ENCODE assay signal across 8 cellular contexts in genomic region chr1:145927916-145928647, GRCh38. TPM values are rescaled to one million over a fixed set of nuclear protein-coding genes. Genes with fewer than 3 reads are reported as not detected.
DNase-seq lines count a peak whose midpoint lies in the region; ATAC-seq and TF ChIP-seq lines count a peak whose summit lies in the region.

No MANE protein-coding gene starts in this region.

- TF ChIP-seq CTCF in left ventricle myocardium inferior (IDR thresholded peaks at IDR 0.05; ENCODE audit: borderline replicate concordance) (no peak), astrocyte of the cerebellum (IDR thresholded peaks at IDR 0.05; ENCODE audit: low read depth, low read length, missing control alignments) (no peak), lower lobe of right lung (IDR thresholded peaks at IDR 0.05) (no peak), uterus (IDR thresholded peaks at IDR 0.05) (no peak), omental fat pad (IDR thresholded peaks at IDR 0.05) (no peak)

- ATAC-seq in lower lobe of right lung: no peak
- no peak for ATAC-seq in omental fat pad (ENCODE audit: low FRiP score)
- ATAC-seq in HG03571 (IDR thresholded peaks at IDR 0.05; ENCODE audit: unreplicated experiment): no peak

- H3K9me3 ChIP-seq in left ventricle myocardium inferior (replicated peaks): no peaks in the 10 kb centered on the region
- H3K9me3 ChIP-seq in lower lobe of right lung: no peaks in the 10 kb centered on the region
- no peaks in the 10 kb centered on the region for H3K9me3 ChIP-seq in uterus

- intact Hi-C loops in left ventricle myocardium inferior (cut with micrococcal nuclease) (no loop called here), cardiac septum (cut with DNase I) (loop anchor here (2.0 kb wide), 2 partner anchors 37 to 77 kb away; partner anchors contain the start of genes ANKRD34A and POLR3GL), lower lobe of right lung (cut with DNase I) (no loop called here), uterus (cut with DNase I; ENCODE audit: low total_unique reads) (no loop called here)

- H3K36me3 ChIP-seq in left ventricle myocardium inferior (peaks cover 34% of the 10 kb centered on the region), lower lobe of right lung (peaks cover 25% of the 10 kb centered on the region), uterus (no peaks in the 10 kb centered on the region)

- DNase-seq in left ventricle myocardium inferior: no peak
- no peak for DNase-seq in cardiac septum (ENCODE audit: low spot score)
- DNase-seq in astrocyte of the cerebellum (ENCODE audit: low read depth): no peak
- DNase-seq in lower lobe of right lung: no peak
- DNase-seq in uterus: no peak
- no peak for DNase-seq in omental fat pad (ENCODE audit: low spot score)
- DNase-seq in NCI-H187 treated with DMSO at 0.1 percent for 48 hours (lab: John Stamatoyannopoulos, UW): no peak

- in situ Hi-C loops in astrocyte of the cerebellum (cut with HindIII; ENCODE audit: low sequenced_read_pairs): no loop called here

- no peak for TF ChIP-seq POLR2A in uterus (IDR thresholded peaks at IDR 0.05)

- H3K4me3 ChIP-seq in left ventricle myocardium inferior (peak overlapping the region; percentile 76), astrocyte of the cerebellum (ENCODE audit: low read depth, low read length) (peak overlapping the region; percentile 89), lower lobe of right lung (peak overlapping the region; percentile 77), uterus (peak overlapping the region; percentile 75 to 85)

- H3K27ac ChIP-seq in left ventricle myocardium inferior (replicated peaks): peak overlapping the region; percentile 96
- H3K27ac ChIP-seq in lower lobe of right lung: peak overlapping the region; percentile 90
- H3K27ac ChIP-seq in uterus: peak overlapping the region; percentile 95 to 98

- H3K4me1 ChIP-seq in left ventricle myocardium inferior (peaks cover 23% of the 10 kb centered on the region), lower lobe of right lung (peaks cover 28% of the 10 kb centered on the region), uterus (peaks cover 0 to 7% of the 10 kb centered on the region in 2 donors)

- H3K27me3 ChIP-seq in left ventricle myocardium inferior (ENCODE audit: low read depth): no peaks in the 10 kb centered on the region
- H3K27me3 ChIP-seq in lower lobe of right lung (ENCODE audit: low read depth): no peaks in the 10 kb centered on the region
- H3K27me3 ChIP-seq in uterus: no peaks in the 10 kb centered on the region

RNA-seq across cellular contexts. Expression of gene RBM8A, which starts 0.8 kb away (rescaled TPM):
- 64.4 TPM for total RNA-seq in left ventricle myocardium inferior
- total RNA-seq in cardiac septum: 74.2 TPM
- total RNA-seq in lower lobe of right lung: 109 TPM
- total RNA-seq in uterus: 100 to 1,000 TPM; 118 to 226 (median 146) TPM
- 100 to 1,000 TPM; 114 to 189 (median 116) TPM for total RNA-seq in omental fat pad

RNA-seq across cellular contexts. Expression of gene PEX11B, which starts 9.6 kb away (rescaled TPM):
- total RNA-seq in left ventricle myocardium inferior (24.4 TPM), cardiac septum (17.4 TPM), lower lobe of right lung (28.6 TPM), uterus (10 to 100 TPM; 26.1 to 46.3 (median 36.0) TPM), omental fat pad (10 to 100 TPM; 10.2 to 25.2 (median 15.7) TPM)

RNA-seq across cellular contexts. Expression of gene ITGA10, which starts 18.2 kb away (rescaled TPM):
- 3.7 TPM for total RNA-seq in left ventricle myocardium inferior
- total RNA-seq in cardiac septum: 3.8 TPM
- 7.7 TPM for total RNA-seq in lower lobe of right lung
- total RNA-seq in uterus: 10 to 100 TPM in 1 of 4 donors, 1 to 10 TPM in 3; 2.7 to 19.9 (median 4.0) TPM
- 1 to 10 TPM; 1.6 to 2.2 (median 2.1) TPM for total RNA-seq in omental fat pad

RNA-seq across cellular contexts. Expression of gene LIX1L, which starts 29.7 kb away (rescaled TPM):
- total RNA-seq in left ventricle myocardium inferior (23.0 TPM), cardiac septum (25.6 TPM), lower lobe of right lung (30.9 TPM), uterus (10 to 100 TPM; 12.3 to 69.0 (median 32.2) TPM), omental fat pad (10 to 100 TPM; 15.4 to 34.0 (median 28.3) TPM)

RNA-seq across cellular contexts. Expression of gene ANKRD34A, which starts 36.3 kb away (rescaled TPM):
- total RNA-seq in left ventricle myocardium inferior: 0.66 TPM
- total RNA-seq in cardiac septum: 2.9 TPM
- total RNA-seq in lower lobe of right lung: 0.41 TPM
- total RNA-seq in uterus: 1 to 10 TPM in 1 of 4 donors, under 1 TPM in 3; 0.26 to 5.0 (median 0.61) TPM
- 1 to 10 TPM in 1 of 4 donors, under 1 TPM in 3; 0.32 to 1.7 (median 0.58) TPM for total RNA-seq in omental fat pad
